Comparison of ENCODE assay signal across 8 cellular contexts in the genomic region with DNA sequence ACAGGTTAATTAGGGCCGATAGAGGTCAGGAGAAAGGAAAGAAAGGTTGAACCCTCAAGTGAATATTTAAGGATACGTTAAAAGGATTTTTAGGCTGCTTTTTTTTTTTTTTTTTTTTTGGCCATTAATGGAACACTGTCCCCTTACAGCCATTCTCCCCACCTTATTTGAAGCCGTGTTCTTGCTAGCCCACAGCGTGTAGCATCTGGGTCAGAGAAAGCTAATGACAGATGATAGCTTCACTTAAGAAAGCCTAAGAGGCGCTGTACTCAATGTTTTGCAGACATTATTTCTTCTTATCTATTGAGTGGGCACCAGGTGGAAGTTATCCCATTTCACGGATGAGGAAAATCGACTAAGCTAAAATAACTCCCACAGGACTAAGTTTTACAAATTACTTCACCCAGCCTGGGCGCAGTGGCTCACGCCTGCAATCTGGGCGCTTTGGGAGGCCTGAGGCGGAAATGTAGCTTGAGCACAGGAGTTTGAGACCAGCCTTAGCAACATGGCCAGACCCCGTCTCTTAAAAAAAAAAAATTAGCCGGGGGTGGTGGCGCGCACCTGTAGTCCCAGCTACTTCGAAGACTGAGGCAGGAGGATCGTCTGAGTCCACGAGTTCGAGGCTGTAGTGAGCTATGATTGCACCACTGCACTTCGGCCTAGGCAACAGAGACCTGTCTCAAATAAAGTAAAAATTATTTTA.
A peak's percentile ranks its signal among the peaks of the same experiment; 100 is the strongest.
DNase-seq lines count a peak whose midpoint lies in the region; ATAC-seq and TF ChIP-seq lines count a peak whose summit lies in the region.

No MANE protein-coding gene starts in this region.

- H3K4me1 ChIP-seq in OCI-LY1 (ENCODE audit: insufficient read depth, low read length, severe bottlenecking) (peaks cover 30% of the 10 kb centered on the region), endocrine pancreas (ENCODE audit: control insufficient read depth, insufficient read depth, low read length) (peaks cover 19% of the 10 kb centered on the region), parathyroid adenoma (peaks cover 5% of the 10 kb centered on the region)

- H3K9ac ChIP-seq in OCI-LY1 (ENCODE audit: low read length) (peak overlapping the region; percentile 90; the same call in 1 of the 2 replicates), endocrine pancreas (ENCODE audit: control insufficient read depth, insufficient read depth, low read length) (peak overlapping the region; percentile 98), parathyroid adenoma (no peak overlapping the region)

- no peak for TF ChIP-seq CTCF in OCI-LY1 (IDR thresholded peaks at IDR 0.05; ENCODE audit: low read length)
- no peak for TF ChIP-seq CTCF in parathyroid adenoma (IDR thresholded peaks at IDR 0.05)

- H3K4me2 ChIP-seq in OCI-LY1 (ENCODE audit: low read length) (peak overlapping the region; percentile 97), parathyroid adenoma (ENCODE audit: low read length) (peak overlapping the region; percentile 92)

- no peaks in the 10 kb centered on the region for H4K20me1 ChIP-seq in OCI-LY1 (ENCODE audit: insufficient read depth, low read length)

- no peak for DNase-seq in effector CD8-positive, alpha-beta T cell (lab: John Stamatoyannopoulos, UW)
- DNase-seq in SIG-M5 treated with dmso at 0.1 percent for 504 hours (lab: John Stamatoyannopoulos, UW; ENCODE audit: unreplicated experiment) (no peak), middle frontal gyrus (ENCODE audit: extremely low spot score, low spot score) (no peak)

- H2AFZ ChIP-seq in OCI-LY1 (ENCODE audit: low read length): no peak overlapping the region
- peak overlapping the region; percentile 96 for H2AFZ ChIP-seq in parathyroid adenoma

- no peaks in the 10 kb centered on the region for H3K9me2 ChIP-seq in OCI-LY1 (ENCODE audit: low read depth, low read length)

- H3K79me2 ChIP-seq in OCI-LY1 (ENCODE audit: insufficient read depth, low read length) (peaks cover 17% of the 10 kb centered on the region), parathyroid adenoma (no peaks in the 10 kb centered on the region)

- no peak for ATAC-seq in GM18502 (IDR thresholded peaks at IDR 0.05; ENCODE audit: poor library complexity, unreplicated experiment)

- H3F3A ChIP-seq in OCI-LY1 (ENCODE audit: insufficient read depth, low read length): peaks cover 14% of the 10 kb centered on the region; the same call in 1 of the 2 replicates

- H3K9me3 ChIP-seq in OCI-LY1 (ENCODE audit: low read length) (no peaks in the 10 kb centered on the region), endocrine pancreas (ENCODE audit: control insufficient read depth, low read length) (no peaks in the 10 kb centered on the region), parathyroid adenoma (ENCODE audit: control insufficient read depth, low read length) (no peaks in the 10 kb centered on the region)

- H3K36me3 ChIP-seq in OCI-LY1 (ENCODE audit: insufficient read depth, low read length): peaks cover 27% of the 10 kb centered on the region
- H3K36me3 ChIP-seq in endocrine pancreas (ENCODE audit: control insufficient read depth, insufficient read depth, low read length): no peaks in the 10 kb centered on the region
- no peaks in the 10 kb centered on the region for H3K36me3 ChIP-seq in parathyroid adenoma (ENCODE audit: control insufficient read depth, insufficient read depth, low read length)

- H3K27ac ChIP-seq in OCI-LY1 (ENCODE audit: low read depth, low read length, poor library complexity, severe bottlenecking) (peak overlapping the region; percentile 95), parathyroid adenoma (peak overlapping the region; percentile 90)

- H3K27me3 ChIP-seq in OCI-LY1 (ENCODE audit: insufficient read depth, low read length): no peaks in the 10 kb centered on the region
- no peaks in the 10 kb centered on the region for H3K27me3 ChIP-seq in endocrine pancreas (ENCODE audit: control insufficient read depth, insufficient read depth, low read length)
- no peaks in the 10 kb centered on the region for H3K27me3 ChIP-seq in parathyroid adenoma (ENCODE audit: control insufficient read depth, insufficient read depth, low read length)

- H3K4me3 ChIP-seq in GM08714 (ENCODE audit: low read length) (peak overlapping the region; percentile 100; the same call in 1 of the 2 replicates), OCI-LY1 (ENCODE audit: low read depth, low read length, poor library complexity, severe bottlenecking) (peak overlapping the region; percentile 85), endocrine pancreas (ENCODE audit: control insufficient read depth, insufficient read depth, low read length) (peak overlapping the region; percentile 86), parathyroid adenoma (ENCODE audit: low read depth, low read length) (peak overlapping the region; percentile 95)
